ENCODE assay signal across 1 cellular context in genomic region chr5:15021286-15022046, GRCh38.
TF ChIP-seq lines count a peak whose summit lies in the region.

No MANE protein-coding gene starts in this region.

TF ChIP-seq in GM23338, 12 proteins besides CTCF, POLR2A, EP300 and RAD21 (continued from another document):
- TF ChIP-seq ZNF462 (CRISPR knock-in tag; IDR thresholded peaks at IDR 0.05) (no peak), EZH2phosphoT487 (IDR thresholded peaks at IDR 0.05; ENCODE audit: unreplicated experiment) (no peak), ETS1 (IDR thresholded peaks at IDR 0.05) (no peak), CREB1 (CRISPR knock-in tag; IDR thresholded peaks at IDR 0.05; ENCODE audit: low read depth) (no peak), NANOG (IDR thresholded peaks at IDR 0.05; ENCODE audit: borderline replicate concordance) (no peak), POLR2AphosphoS5 (IDR thresholded peaks at IDR 0.05; ENCODE audit: low read depth) (no peak), ZNF114 (CRISPR knock-in tag; IDR thresholded peaks at IDR 0.05) (no peak), STAT1 (IDR thresholded peaks at IDR 0.05; ENCODE audit: unreplicated experiment) (no peak)
